In genomic region chr1:203692565-203693470, GRCh38 we compare ENCODE assay signal across 8 cellular contexts.
A peak's percentile ranks its signal among the peaks of the same experiment; 100 is the strongest.
DNase-seq lines count a peak whose midpoint lies in the region; ATAC-seq and TF ChIP-seq lines count a peak whose summit lies in the region.

No MANE protein-coding gene starts in this region.

- ATAC-seq in CD4-positive, CD25-positive, alpha-beta regulatory T cell (ENCODE audit: low read depth in 2 of 2), result no peak
- ATAC-seq in right lobe of liver (peak; percentile 56 to 63 (median 62)), GM21447 (IDR thresholded peaks at IDR 0.05; ENCODE audit: unreplicated experiment) (no peak)

- peaks cover 42 to 71% (median 51%) of the 10 kb centered on the region in 4 donors for H3K4me1 Mint-ChIP-seq in CD4-positive, CD25-positive, alpha-beta regulatory T cell

- H3K27ac ChIP-seq in CD4-positive, CD25-positive, alpha-beta regulatory T cell (ENCODE audit: insufficient read depth, low read length, poor library complexity, severe bottlenecking), result peak overlapping the region; percentile 35
- peak overlapping the region; percentile 10 to 40 (median 20) for H3K27ac ChIP-seq in right lobe of liver
- peak overlapping the region; percentile 83 to 89 (median 86) for H3K27ac ChIP-seq in thyroid gland

- peak overlapping the region; percentile 6 to 61 (median 54) for H3K4me3 Mint-ChIP-seq in CD4-positive, CD25-positive, alpha-beta regulatory T cell

- H3K36me3 ChIP-seq in CD4-positive, CD25-positive, alpha-beta regulatory T cell (ENCODE audit: control insufficient read depth, insufficient read depth, low read length), result peaks cover 46% of the 10 kb centered on the region
- peaks cover 0 to 2% (median 0%) of the 10 kb centered on the region in 4 donors for H3K36me3 ChIP-seq in right lobe of liver
- no peaks in the 10 kb centered on the region for H3K36me3 ChIP-seq in thyroid gland

- peak overlapping the region; percentile 43 for H3K4me3 ChIP-seq in CD4-positive, CD25-positive, alpha-beta regulatory T cell (ENCODE audit: low read depth, low read length)
- H3K4me3 ChIP-seq in right lobe of liver, result no peak overlapping the region
- no peak overlapping the region for H3K4me3 ChIP-seq in thyroid gland (replicated peaks in 1 of 3)

- H3K27ac Mint-ChIP-seq in CD4-positive, CD25-positive, alpha-beta regulatory T cell, result peak overlapping the region; percentile 64 to 91 (median 91)

- 100% methylated on average over 1 of the region's 5 CpGs for WGBS in right lobe of liver (ENCODE audit: insufficient coverage, low coverage, low lambda C conversion rate, missing lambda C conversion rate)
- WGBS in thyroid gland, 2 donors, result 9 to 10% methylated on average over 5 of the region's 5 CpGs

- H3K27me3 ChIP-seq in CD4-positive, CD25-positive, alpha-beta regulatory T cell (ENCODE audit: control insufficient read depth, insufficient read depth, low read length), result no peaks in the 10 kb centered on the region
- no peaks in the 10 kb centered on the region for H3K27me3 ChIP-seq in right lobe of liver
- H3K27me3 ChIP-seq in thyroid gland, result no peaks in the 10 kb centered on the region

- no peak for DNase-seq in CD4-positive, CD25-positive, alpha-beta regulatory T cell
- peak; percentile 37 for DNase-seq in NCI-H2227 (lab: John Stamatoyannopoulos, UW; ENCODE audit: unreplicated experiment)
- peak; percentile 75 for DNase-seq in cerebellar cortex (ENCODE audit: low spot score)
- DNase-seq in right lobe of liver, result no peak
- DNase-seq in thyroid gland, result peak; percentile 94 to 95
- DNase-seq in NCI-H2107 treated with DMSO at 0.1 percent for 48 hours (lab: John Stamatoyannopoulos, UW; ENCODE audit: unreplicated experiment), result no peak
- no peak for DNase-seq in NCI-H146 treated with DMSO at 0.1 percent for 48 hours (lab: John Stamatoyannopoulos, UW; ENCODE audit: unreplicated experiment)

- H3K27me3 Mint-ChIP-seq in CD4-positive, CD25-positive, alpha-beta regulatory T cell, result no peaks in the 10 kb centered on the region

- no peaks in the 10 kb centered on the region for H3K9me3 ChIP-seq in CD4-positive, CD25-positive, alpha-beta regulatory T cell (ENCODE audit: control insufficient read depth in 2 of 2, low read length in 2 of 2)
- H3K9me3 ChIP-seq in right lobe of liver (no peaks in the 10 kb centered on the region), thyroid gland (no peaks in the 10 kb centered on the region)

- H3K9me3 Mint-ChIP-seq in CD4-positive, CD25-positive, alpha-beta regulatory T cell, result no peaks in the 10 kb centered on the region

- TF ChIP-seq POLR2A in right lobe of liver (IDR thresholded peaks at IDR 0.05) (no peak), thyroid gland (IDR thresholded peaks at IDR 0.05) (peak in 1 of 2 donors; percentile 28)

- H3K4me1 ChIP-seq in CD4-positive, CD25-positive, alpha-beta regulatory T cell (ENCODE audit: control insufficient read depth, insufficient read depth, low read length, poor library complexity, severe bottlenecking), result peaks cover 35% of the 10 kb centered on the region
- H3K4me1 ChIP-seq in right lobe of liver (no peaks in the 10 kb centered on the region), thyroid gland (peaks cover 16 to 39% of the 10 kb centered on the region in 2 donors)

- intact Hi-C loops in right lobe of liver (cut with DNase I), result no loop called here
- intact Hi-C loops in thyroid gland (cut with DNase I), result loop anchor here (5.0 to 10.0 kb wide), 3 partner anchors 66 to 418 kb away; partner anchors contain the start of gene ATP2B4

- peaks cover 26% of the 10 kb centered on the region for H3K36me3 Mint-ChIP-seq in CD4-positive, CD25-positive, alpha-beta regulatory T cell

- TF ChIP-seq CTCF in right lobe of liver (IDR thresholded peaks at IDR 0.05) (no peak), thyroid gland (IDR thresholded peaks at IDR 0.05) (peak in 3 of 6 experiments; percentile 12 to 39 (median 28))

Comparison
In these comparisons a context has a peak if more than half of its experiments do, and no peak if none do; other contexts are left out.
1. ATAC-seq: peak in right lobe of liver (4 of 4); none in CD4-positive, CD25-positive, alpha-beta regulatory T cell (0 of 2) and GM21447 (single experiment).
2. DNase-seq: peak in NCI-H2227 (single experiment), cerebellar cortex (single experiment) and thyroid gland (2 of 2); none in CD4-positive, CD25-positive, alpha-beta regulatory T cell (0 of 3), right lobe of liver (0 of 3), NCI-H2107 treated with DMSO at 0.1 percent for 48 hours (single experiment) and NCI-H146 treated with DMSO at 0.1 percent for 48 hours (single experiment).
3. H3K27ac ChIP-seq: peak in every context shown above with its lines; median percentile 86 in thyroid gland; 35 in CD4-positive, CD25-positive, alpha-beta regulatory T cell; 20 in right lobe of liver.